ENCODE assay signal across 25 cellular contexts in the genomic region with DNA sequence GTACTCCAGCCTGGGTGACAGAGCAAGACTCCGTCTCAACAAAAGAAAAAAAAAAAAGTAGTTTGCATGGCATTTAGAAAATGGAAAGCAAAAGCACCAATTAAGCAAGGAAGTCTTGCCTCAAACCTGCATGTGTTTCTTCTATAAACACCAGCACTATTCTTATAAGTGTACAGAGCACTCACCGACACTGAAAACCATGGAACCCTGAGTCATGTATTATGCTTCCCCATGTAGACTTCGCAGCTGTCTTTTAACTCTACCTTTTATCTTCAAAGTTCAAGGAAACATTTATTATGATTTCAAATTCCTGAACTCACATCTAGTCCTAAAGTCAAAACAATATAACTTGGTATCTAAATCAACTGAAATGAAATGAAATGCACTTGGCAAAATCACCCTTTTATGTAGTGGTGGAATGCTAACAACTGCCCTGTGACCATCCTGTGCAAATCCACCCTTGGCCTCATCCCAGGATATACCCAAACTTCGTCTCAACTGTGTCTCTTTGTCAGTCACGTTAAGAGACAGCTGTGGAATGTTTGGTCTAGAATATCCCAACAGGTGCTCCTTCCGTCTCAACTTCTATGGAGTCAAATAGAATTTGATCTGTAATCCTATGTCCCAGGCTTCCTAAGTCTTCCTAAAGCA. TPM values are rescaled to one million over a fixed set of nuclear protein-coding genes. Genes with fewer than 3 reads are reported as not detected.
DNase-seq lines count a peak whose midpoint lies in the region; FAIRE-seq and TF ChIP-seq lines count a peak whose summit lies in the region.
"Had no signal": no experiment of that assay in that cellular context is flagged by ENCODE, and none has a peak within 500 bp of the region (broad histone marks: within the 10 kb centered on the region; RNA-seq: fewer than 3 reads in every experiment).

No MANE protein-coding gene starts in this region.

- H3K4me1 Mint-ChIP-seq in T-helper 1 cell treated with Interleukin-12 subunit alpha and Interleukin-12 subunit beta and Interleukin-4 antibody, amounts not matched to agents 30 μg/mL and 1 μg/mL, for 36 hours (ENCODE audit: low read depth): peaks cover 49% of the 10 kb centered on the region
- H3K4me1 Mint-ChIP-seq in activated T-helper 1 cell treated with anti-CD3 and anti-CD28 coated beads, Interleukin-12 subunit alpha, Interleukin-12 subunit beta, Interleukin-2, Interleukin-4 antibody, amounts not matched to agents 30 ng/mL and 10 ng/mL and 1 ng/mL, durations not matched to agents 14 hours and 24 hours and 36 hours (ENCODE audit: low read depth): peaks cover 47% of the 10 kb centered on the region

- no peaks in the 10 kb centered on the region for H3K36me3 ChIP-seq in tibial artery
- H3K36me3 ChIP-seq: heart left ventricle had no signal

- no peak overlapping the region for H3K27ac ChIP-seq in tibial artery
- H3K27ac ChIP-seq: heart left ventricle had no signal

- intact Hi-C loops in activated T-helper 1 cell treated with anti-CD3 and anti-CD28 coated beads, Interleukin-12 subunit alpha, Interleukin-12 subunit beta, Interleukin-2, Interleukin-4 antibody, amounts not matched to agents 30 ng/mL and 10 ng/mL and 1 ng/mL, durations not matched to agents 14 hours and 24 hours and 36 hours (cut with micrococcal nuclease): loop anchor here (10.0 kb wide), 1 partner anchor 379 kb away; no protein-coding TSS in a partner anchor
- intact Hi-C loops in tibial artery (cut with DNase I; ENCODE audit: low total_unique reads): no loop called here

- no peaks in the 10 kb centered on the region for H3K27me3 ChIP-seq in tibial artery

- H3K9me3 Mint-ChIP-seq in T-helper 1 cell treated with Interleukin-12 subunit alpha and Interleukin-12 subunit beta and Interleukin-4 antibody, amounts not matched to agents 30 μg/mL and 1 μg/mL, for 36 hours: no peaks in the 10 kb centered on the region
- H3K9me3 Mint-ChIP-seq in activated T-helper 1 cell treated with anti-CD3 and anti-CD28 coated beads, Interleukin-12 subunit alpha, Interleukin-12 subunit beta, Interleukin-2, Interleukin-4 antibody, amounts not matched to agents 30 ng/mL and 10 ng/mL and 1 ng/mL, durations not matched to agents 14 hours and 24 hours and 36 hours: no peaks in the 10 kb centered on the region
- H3K9me3 Mint-ChIP-seq: activated CD4-positive, alpha-beta memory T cell treated with anti-CD3 and anti-CD28 coated beads for 36 hours; effector memory CD8-positive, alpha-beta T cell had no signal

- TF ChIP-seq CTCF in fibroblast of villous mesenchyme (IDR thresholded peaks at IDR 0.05; ENCODE audit: insufficient read depth, low read depth, low read length): no peak
- no peak for TF ChIP-seq CTCF in tibial artery (IDR thresholded peaks at IDR 0.05)

- H3K4me3 ChIP-seq in fibroblast of villous mesenchyme (ENCODE audit: low read depth, low read length): no peak overlapping the region
- no peak overlapping the region for H3K4me3 ChIP-seq in skeletal muscle cell (ENCODE audit: low read depth, low read length)
- H3K4me3 ChIP-seq in tibial artery: no peak overlapping the region
- H3K4me3 ChIP-seq: heart left ventricle, smooth muscle cell had no signal

- H3K9me3 ChIP-seq in tibial artery: no peaks in the 10 kb centered on the region
- H3K9me3 ChIP-seq: heart left ventricle had no signal

- DNase-seq in T-helper 1 cell (no peak), fibroblast of villous mesenchyme (ENCODE audit: low read depth) (peak; percentile 47), skeletal muscle cell (ENCODE audit: low read depth) (peak; percentile 52), COLO829 (ENCODE audit: low spot score) (no peak), tibial artery (no peak), GM12891 (ENCODE audit: insufficient read length, low spot score) (no peak)
- no peak for DNase-seq in activated T-helper 1 cell treated with anti-CD3 and anti-CD28 coated beads, Interleukin-12 subunit alpha, Interleukin-12 subunit beta, Interleukin-2, Interleukin-4 antibody, amounts not matched to agents 30 ng/mL and 10 ng/mL and 1 ng/mL, durations not matched to agents 14 hours and 24 hours and 36 hours (ENCODE audit: low spot score)
- DNase-seq: activated CD4-positive, alpha-beta memory T cell treated with anti-CD3 and anti-CD28 coated beads for 36 hours; activated naive CD4-positive, alpha-beta T cell; anterior cingulate cortex; C1 segment of cervical spinal cord; DMS153; effector memory CD8-positive, alpha-beta T cell; heart left ventricle; KG1; naive thymus-derived CD4-positive, alpha-beta T cell; NCI-H1092; NCI-H2029 treated with DMSO at 0.1 percent for 48 hours; stimulated activated CD4-positive, alpha-beta T cell treated with anti-CD3 and anti-CD28 coated beads, Interleukin-4, amount 100 ng/mL, for 4 hours had no signal

- no peak for TF ChIP-seq POLR2A in GM12891 (IDR thresholded peaks at IDR 0.05; ENCODE audit: low read depth, low read length)

- H3K4me1 ChIP-seq in tibial artery: peaks cover 0 to 14% (median 4%) of the 10 kb centered on the region in 4 donors

- peaks cover 18% of the 10 kb centered on the region for H3K27me3 Mint-ChIP-seq in T-helper 1 cell treated with Interleukin-12 subunit alpha and Interleukin-12 subunit beta and Interleukin-4 antibody, amounts not matched to agents 30 μg/mL and 1 μg/mL, for 36 hours (ENCODE audit: low read depth)
- H3K27me3 Mint-ChIP-seq in activated T-helper 1 cell treated with anti-CD3 and anti-CD28 coated beads, Interleukin-12 subunit alpha, Interleukin-12 subunit beta, Interleukin-2, Interleukin-4 antibody, amounts not matched to agents 30 ng/mL and 10 ng/mL and 1 ng/mL, durations not matched to agents 14 hours and 24 hours and 36 hours (ENCODE audit: insufficient read depth): peaks cover 11% of the 10 kb centered on the region

- H3K27ac Mint-ChIP-seq in T-helper 1 cell treated with Interleukin-12 subunit alpha and Interleukin-12 subunit beta and Interleukin-4 antibody, amounts not matched to agents 30 μg/mL and 1 μg/mL, for 36 hours: peak overlapping the region; percentile 28
- H3K27ac Mint-ChIP-seq in activated T-helper 1 cell treated with anti-CD3 and anti-CD28 coated beads, Interleukin-12 subunit alpha, Interleukin-12 subunit beta, Interleukin-2, Interleukin-4 antibody, amounts not matched to agents 30 ng/mL and 10 ng/mL and 1 ng/mL, durations not matched to agents 14 hours and 24 hours and 36 hours: peak overlapping the region; percentile 1
- H3K27ac Mint-ChIP-seq: activated CD4-positive, alpha-beta memory T cell treated with anti-CD3 and anti-CD28 coated beads for 36 hours; effector memory CD8-positive, alpha-beta T cell; naive thymus-derived CD4-positive, alpha-beta T cell; progenitor cell of endocrine pancreas had no signal

- H3K36me3 Mint-ChIP-seq in T-helper 1 cell treated with Interleukin-12 subunit alpha and Interleukin-12 subunit beta and Interleukin-4 antibody, amounts not matched to agents 30 μg/mL and 1 μg/mL, for 36 hours (ENCODE audit: low read depth): peaks cover 6% of the 10 kb centered on the region
- peaks cover 11% of the 10 kb centered on the region for H3K36me3 Mint-ChIP-seq in activated T-helper 1 cell treated with anti-CD3 and anti-CD28 coated beads, Interleukin-12 subunit alpha, Interleukin-12 subunit beta, Interleukin-2, Interleukin-4 antibody, amounts not matched to agents 30 ng/mL and 10 ng/mL and 1 ng/mL, durations not matched to agents 14 hours and 24 hours and 36 hours (ENCODE audit: low read depth)
- H3K36me3 Mint-ChIP-seq: activated CD4-positive, alpha-beta memory T cell treated with anti-CD3 and anti-CD28 coated beads for 36 hours had no signal

- H3K4me3 Mint-ChIP-seq in T-helper 1 cell treated with Interleukin-12 subunit alpha and Interleukin-12 subunit beta and Interleukin-4 antibody, amounts not matched to agents 30 μg/mL and 1 μg/mL, for 36 hours: peak overlapping the region; percentile 22
- H3K4me3 Mint-ChIP-seq in activated T-helper 1 cell treated with anti-CD3 and anti-CD28 coated beads, Interleukin-12 subunit alpha, Interleukin-12 subunit beta, Interleukin-2, Interleukin-4 antibody, amounts not matched to agents 30 ng/mL and 10 ng/mL and 1 ng/mL, durations not matched to agents 14 hours and 24 hours and 36 hours: peak overlapping the region; percentile 45
- H3K4me3 Mint-ChIP-seq: activated CD4-positive, alpha-beta memory T cell treated with anti-CD3 and anti-CD28 coated beads for 36 hours; effector memory CD8-positive, alpha-beta T cell had no signal

- FAIRE-seq in GM12891 (lab: Jason Lieb, UNC): no peak
- FAIRE-seq: A204.1, islet of Langerhans, urothelium cell line had no signal

TF ChIP-seq in GM12891, 5 proteins besides CTCF, POLR2A, EP300 and RAD21:
- TF ChIP-seq POLR2AphosphoS5 (IDR thresholded peaks at IDR 0.05; ENCODE audit: low read depth, low read length) (no peak), TAF1 (IDR thresholded peaks at IDR 0.05; ENCODE audit: low read depth, low read length) (no peak), PAX5 (IDR thresholded peaks at IDR 0.05; ENCODE audit: insufficient read depth, low read length, severe bottlenecking) (no peak), POU2F2 (IDR thresholded peaks at IDR 0.05; ENCODE audit: low read depth, low read length) (no peak), SPI1 (IDR thresholded peaks at IDR 0.05; ENCODE audit: low read depth, low read length) (no peak)

RNA-seq across cellular contexts. Expression of a gene that starts 4.8 kb away (rescaled TPM):
- total RNA-seq in activated T-helper 1 cell treated with anti-CD3 and anti-CD28 coated beads, Interleukin-12 subunit alpha, Interleukin-12 subunit beta, Interleukin-2, Interleukin-4 antibody, amounts not matched to agents 30 ng/mL and 10 ng/mL and 1 ng/mL, durations not matched to agents 14 hours and 24 hours and 36 hours: 37.3 and 42.0 TPM in 2 replicates
- 199 and 229 TPM in 2 replicates for total RNA-seq in fibroblast of villous mesenchyme
- 8.1 TPM for polyA plus RNA-seq in GM12891 (2012; ENCODE audit: low read depth, missing spikeins)

Comparison
In these comparisons a context has a peak if more than half of its experiments do, and no peak if none do; other contexts are left out.
1. DNase-seq: peak in fibroblast of villous mesenchyme (single experiment) and skeletal muscle cell (single experiment); none in T-helper 1 cell (0 of 5), activated T-helper 1 cell treated with anti-CD3 and anti-CD28 coated beads, Interleukin-12 subunit alpha, Interleukin-12 subunit beta, Interleukin-2, Interleukin-4 antibody, amounts not matched to agents 30 ng/mL and 10 ng/mL and 1 ng/mL, durations not matched to agents 14 hours and 24 hours and 36 hours (single experiment), COLO829 (single experiment), tibial artery (0 of 2) and GM12891 (single experiment).